In genomic region chr1:32464716-32465540, GRCh38 we compare ENCODE assay signal across 8 cellular contexts. TPM values are rescaled to one million over a fixed set of nuclear protein-coding genes. Genes with fewer than 3 reads are reported as not detected.
A peak's percentile ranks its signal among the peaks of the same experiment; 100 is the strongest.
DNase-seq lines count a peak whose midpoint lies in the region; ATAC-seq and TF ChIP-seq lines count a peak whose summit lies in the region.

TSS of gene ZBTB8B (plus strand) at chr1:32465072. CDS start at chr1:32470625, 5,553 bp downstream.

- ATAC-seq in GM21423 (IDR thresholded peaks at IDR 0.05; ENCODE audit: unreplicated experiment) (no peak), GM18498 (IDR thresholded peaks at IDR 0.05; ENCODE audit: unreplicated experiment) (no peak)

- H3K4me3 ChIP-seq in iPS-20b (ENCODE audit: low read length) (peak within 1 kb of the TSS; percentile 90), sigmoid colon (peak within 1 kb of the TSS; percentile 9 to 50 (median 38))

- TF ChIP-seq RAD21 in Ishikawa (IDR thresholded peaks at IDR 0.05; ENCODE audit: low read depth) = no peak

- H3K36me3 ChIP-seq in iPS-20b (ENCODE audit: insufficient read depth, low read depth, low read length) (no peaks in the 10 kb centered on the region), sigmoid colon (no peaks in the 10 kb centered on the region)

- peak; percentile 70 for DNase-seq in AG20443 (ENCODE audit: low spot score)
- peak; percentile 56 to 76 for DNase-seq in SW 1271 (lab: John Stamatoyannopoulos, UW)
- DNase-seq in caudate nucleus (lab: John Stamatoyannopoulos, UW) = peak in 59 of 61 donors; percentile 24 to 99 (median 77)
- peak; percentile 67 for DNase-seq in sigmoid colon

- H3K27ac ChIP-seq in caudate nucleus (ENCODE audit: low read depth, low read length) = no peak within 1 kb of the TSS
- H3K27ac ChIP-seq in iPS-20b (ENCODE audit: low read length) = no peak within 1 kb of the TSS
- no peak within 1 kb of the TSS for H3K27ac ChIP-seq in sigmoid colon

- WGBS in sigmoid colon, 2 donors = 1% methylated on average over 64 of the region's 64 CpGs

- H3K4me1 ChIP-seq in iPS-20b (ENCODE audit: insufficient read depth, low read length) (no peaks in the 10 kb centered on the region), sigmoid colon (peaks cover 0 to 18% (median 15%) of the 10 kb centered on the region in 4 donors)

- TF ChIP-seq EP300 in Ishikawa (IDR thresholded peaks at IDR 0.05; ENCODE audit: borderline replicate concordance) = no peak
- TF ChIP-seq EP300 in sigmoid colon (IDR thresholded peaks at IDR 0.05) = no peak

- no peaks in the 10 kb centered on the region for H3K9me3 ChIP-seq in iPS-20b (ENCODE audit: insufficient read depth, low read depth, low read length)
- no peaks in the 10 kb centered on the region for H3K9me3 ChIP-seq in sigmoid colon

- TF ChIP-seq CTCF in sigmoid colon (IDR thresholded peaks at IDR 0.05) = no peak

- peak within 1 kb of the TSS; percentile 87; the same call in 1 of the 2 replicates for H3K9ac ChIP-seq in iPS-20b (ENCODE audit: low read depth, low read length)

- H3K27me3 ChIP-seq in iPS-20b (ENCODE audit: insufficient read depth, low read length) (0 out of 2 replicates have a peak, but pooled peaks cover 6% of the 10 kb centered on the region), sigmoid colon (peaks cover 11 to 61% (median 38%) of the 10 kb centered on the region in 3 donors)

- intact Hi-C loops in sigmoid colon (cut with DNase I) = no loop called here

- no peak for TF ChIP-seq POLR2A in sigmoid colon (IDR thresholded peaks at IDR 0.05)

TF ChIP-seq in Ishikawa, 13 proteins besides CTCF, POLR2A, EP300 and RAD21:
- TF ChIP-seq ZBTB7A (IDR thresholded peaks at IDR 0.05; ENCODE audit: low read depth) (peak; percentile 88), MAX (IDR thresholded peaks at IDR 0.05) (peak; percentile 84), TEAD4 (IDR thresholded peaks at IDR 0.05) (no peak), NFIC (IDR thresholded peaks at IDR 0.05) (peak; percentile 15; the same call in 1 of the 2 replicates), TAF1 (IDR thresholded peaks at IDR 0.05; ENCODE audit: low read depth) (no peak), CREB1 (IDR thresholded peaks at IDR 0.05; ENCODE audit: low read depth) (no peak), CEBPB (IDR thresholded peaks at IDR 0.05) (no peak), YY1 (IDR thresholded peaks at IDR 0.05; ENCODE audit: low read depth) (peak; percentile 83)

RNA-seq across cellular contexts. Expression of gene ZBTB8B, which starts in this region (rescaled TPM):
- under 1 TPM in 3 of 4 donors, not detected in 1; under 0.01 TPM for total RNA-seq in sigmoid colon
- under 1 TPM in 1 of 3 donors, not detected in 2; 0.01 TPM for polyA plus RNA-seq in sigmoid colon

Comparison
In these comparisons a context has a peak if more than half of its experiments do, and no peak if none do; other contexts are left out.
1. Peak in DNase-seq and H3K4me3 ChIP-seq in sigmoid colon; RNA of the gene not detected or under 1 TPM.